In the genomic region with DNA sequence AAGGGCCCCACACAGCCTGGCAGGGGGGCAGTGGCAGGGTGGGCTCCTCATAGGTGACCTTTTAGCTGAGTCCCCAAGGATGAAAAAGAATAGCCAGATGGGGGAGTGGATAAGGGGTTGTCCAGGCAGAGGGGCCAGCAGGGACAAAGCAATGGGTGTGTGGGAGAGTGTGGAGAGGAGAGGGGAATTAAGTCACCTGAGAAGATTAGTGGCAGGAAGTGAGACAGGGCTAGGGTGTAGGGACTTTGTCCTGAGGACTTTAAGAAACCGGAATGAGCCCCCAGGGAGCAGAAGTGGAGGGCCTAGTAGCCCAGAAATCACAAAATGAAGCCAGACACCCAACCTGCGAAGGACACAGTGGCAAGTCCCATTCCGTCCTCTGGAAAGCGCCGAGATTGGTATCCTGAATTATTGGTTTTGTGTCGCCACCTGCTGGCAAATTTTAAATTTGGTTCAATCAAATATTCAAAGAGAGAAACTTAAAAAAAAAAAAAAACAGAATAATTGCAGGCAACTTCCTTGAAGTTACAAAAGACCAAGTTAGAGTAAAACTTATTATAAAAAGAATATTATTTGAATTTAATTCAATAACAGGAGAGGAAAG, we compare ENCODE assay signal across 8 cellular contexts.
DNase-seq lines count a peak whose midpoint lies in the region; ATAC-seq and TF ChIP-seq lines count a peak whose summit lies in the region.

No MANE protein-coding gene starts in this region.

- no peak overlapping the region for H3K4me3 ChIP-seq in LNCaP clone FGC (ENCODE audit: low read depth, low read length)

- ATAC-seq in GM19328 (IDR thresholded peaks at IDR 0.05; ENCODE audit: unreplicated experiment): no peak

- in situ Hi-C loops in ACHN (cut with HindIII; ENCODE audit: low pct_ligation_motif_present, low pct_unique_long_range_greater_than_20kb, low sequenced_read_pairs): no loop called here

- TF ChIP-seq CTCF in GM12873 (IDR thresholded peaks at IDR 0.05; ENCODE audit: insufficient read depth, low read depth, low read length, missing control alignments): peak; percentile 48
- peak; percentile 51 for TF ChIP-seq CTCF in LNCaP clone FGC (IDR thresholded peaks at IDR 0.05; ENCODE audit: control insufficient read depth, extremely low read depth, insufficient read depth)

- peak; percentile 63 for DNase-seq in ACHN
- DNase-seq in LNCaP clone FGC (ENCODE audit: low read depth): peak; percentile 50
- peak; percentile 57 for DNase-seq in RPMI7951 (ENCODE audit: low read depth)
- DNase-seq in astrocyte of the hippocampus (ENCODE audit: low read depth, low spot score): peak; percentile 69
- DNase-seq in iPS-NIHi7 (ENCODE audit: extremely low spot score): peak; percentile 71
- peak; percentile 49 to 55 for DNase-seq in stimulated activated CD4-positive, alpha-beta T cell treated with anti-CD3 and anti-CD28 coated beads, Interleukin-2, amount 100 ng/mL, for 48 hours
